ENCODE assay signal across 11 cellular contexts in the genomic region with DNA sequence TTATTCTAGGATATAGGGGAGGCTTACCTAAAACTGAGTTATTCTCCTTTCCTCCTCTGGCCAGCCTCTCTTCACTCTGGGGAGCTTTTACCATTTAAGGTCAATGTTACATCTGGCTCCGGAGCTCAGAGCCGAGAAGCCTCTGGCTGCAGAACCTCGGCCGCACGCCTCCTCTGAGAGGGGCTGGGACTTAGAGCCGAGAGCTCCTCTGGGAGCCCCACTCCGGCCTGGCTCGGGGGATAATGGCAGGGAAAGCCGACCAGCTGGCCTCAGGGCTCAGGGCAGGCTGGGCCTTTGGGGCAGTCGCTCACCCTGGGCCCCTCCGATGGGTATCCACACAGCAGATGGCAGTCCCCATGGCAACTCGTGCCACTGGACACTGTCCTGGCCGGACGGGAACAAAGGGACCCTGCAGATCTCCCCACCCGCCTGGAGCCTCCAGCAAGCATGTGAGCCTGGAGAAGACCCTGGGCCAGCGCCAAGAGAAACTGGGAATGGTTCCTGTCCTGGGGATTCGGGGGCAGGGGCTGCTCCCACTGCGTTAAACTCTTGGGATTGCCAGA. TPM values are rescaled to one million over a fixed set of nuclear protein-coding genes. Genes with fewer than 3 reads are reported as not detected.
A peak's percentile ranks its signal among the peaks of the same experiment; 100 is the strongest.
DNase-seq lines count a peak whose midpoint lies in the region; ATAC-seq and TF ChIP-seq lines count a peak whose summit lies in the region.
"Had no signal": no experiment of that assay in that cellular context is flagged by ENCODE, and none has a peak within 500 bp of the region (broad histone marks: within the 10 kb centered on the region; RNA-seq: fewer than 3 reads in every experiment).

A gene with protein sequence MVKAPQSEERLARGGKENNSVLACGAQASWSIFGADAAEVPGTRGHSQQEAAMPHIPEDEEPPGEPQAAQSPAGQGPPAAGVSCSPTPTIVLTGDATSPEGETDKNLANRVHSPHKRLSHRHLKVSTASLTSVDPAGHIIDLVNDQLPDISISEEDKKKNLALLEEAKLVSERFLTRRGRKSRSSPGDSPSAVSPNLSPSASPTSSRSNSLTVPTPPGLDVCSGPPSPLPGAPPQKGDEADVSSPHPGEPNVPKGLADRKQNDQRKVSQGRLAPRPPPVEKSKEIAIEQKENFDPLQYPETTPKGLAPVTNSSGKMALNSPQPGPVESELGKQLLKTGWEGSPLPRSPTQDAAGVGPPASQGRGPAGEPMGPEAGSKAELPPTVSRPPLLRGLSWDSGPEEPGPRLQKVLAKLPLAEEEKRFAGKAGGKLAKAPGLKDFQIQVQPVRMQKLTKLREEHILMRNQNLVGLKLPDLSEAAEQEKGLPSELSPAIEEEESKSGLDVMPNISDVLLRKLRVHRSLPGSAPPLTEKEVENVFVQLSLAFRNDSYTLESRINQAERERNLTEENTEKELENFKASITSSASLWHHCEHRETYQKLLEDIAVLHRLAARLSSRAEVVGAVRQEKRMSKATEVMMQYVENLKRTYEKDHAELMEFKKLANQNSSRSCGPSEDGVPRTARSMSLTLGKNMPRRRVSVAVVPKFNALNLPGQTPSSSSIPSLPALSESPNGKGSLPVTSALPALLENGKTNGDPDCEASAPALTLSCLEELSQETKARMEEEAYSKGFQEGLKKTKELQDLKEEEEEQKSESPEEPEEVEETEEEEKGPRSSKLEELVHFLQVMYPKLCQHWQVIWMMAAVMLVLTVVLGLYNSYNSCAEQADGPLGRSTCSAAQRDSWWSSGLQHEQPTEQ (minus strand): TSS at position 247 of the 563 bp plus-strand sequence. CDS start 153 bp downstream, at position 94.

- no peak for TF ChIP-seq CTCF in AG04449 (IDR thresholded peaks at IDR 0.05; ENCODE audit: insufficient read depth, low read length, missing control alignments)
- no peak for TF ChIP-seq CTCF in WI38 (IDR thresholded peaks at IDR 0.05; ENCODE audit: low read depth, low read length)

- no peaks in the 10 kb centered on the region for H3K79me1 ChIP-seq in neuronal stem cell (ENCODE audit: low read depth, low read length)

- no peak for ATAC-seq in GM21737 (IDR thresholded peaks at IDR 0.05; ENCODE audit: unreplicated experiment)
- ATAC-seq in GM19463 (IDR thresholded peaks at IDR 0.05; ENCODE audit: unreplicated experiment), result no peak

- no peak within 1 kb of the TSS for H3K27ac ChIP-seq in neuronal stem cell (replicated peaks; ENCODE audit: low read length)
- H3K27ac ChIP-seq: VCaP had no signal

- no peaks in the 10 kb centered on the region for H3K4me1 ChIP-seq in neuronal stem cell (ENCODE audit: control insufficient read depth in 2 of 2, insufficient read depth in 1 of 2, low read depth in 1 of 2, low read length in 2 of 2)

- DNase-seq in AG04449 (ENCODE audit: low read depth, low spot score), result peak; percentile 38
- DNase-seq in globus pallidus (ENCODE audit: low spot score), result peak; percentile 29
- no peak for DNase-seq in neuronal stem cell (ENCODE audit: low spot score)
- no peak for DNase-seq in activated gamma-delta T cell (lab: John Stamatoyannopoulos, UW)
- DNase-seq in effector CD8-positive, alpha-beta T cell (lab: John Stamatoyannopoulos, UW), result no peak
- DNase-seq: AML-193, NCI-H510A treated with DMSO at 0.1 percent for 48 hours had no signal

- H3K23ac ChIP-seq in neuronal stem cell (ENCODE audit: low read depth, low read length, poor library complexity), result no peak within 1 kb of the TSS

- H2BK12ac ChIP-seq in neuronal stem cell (ENCODE audit: low read length), result no peak within 1 kb of the TSS

- H2BK15ac ChIP-seq in neuronal stem cell (ENCODE audit: low read length), result no peak within 1 kb of the TSS

- no peak within 1 kb of the TSS for H3K4me2 ChIP-seq in neuronal stem cell (ENCODE audit: insufficient read depth, low read length, poor library complexity, severe bottlenecking)

- POLR2A ChIA-PET in AG04449 (lab: Yijun Ruan, JAX), result interaction anchor here (0.9 to 1.4 kb wide), 6 partner anchors 11 to 166 kb away, joined by 3 to 6 read pairs (median 3); no protein-coding TSS in a partner anchor

- no peak within 1 kb of the TSS for H4K91ac ChIP-seq in neuronal stem cell (ENCODE audit: low read depth, low read length, poor library complexity)

- CTCF ChIA-PET in AG04449 (lab: Yijun Ruan, JAX), result interaction anchor here (0.9 to 1.8 kb wide), 14 partner anchors 10 to 327 kb away, joined by 3 to 7 read pairs (median 4); a partner anchor contains a TSS

- no peaks in the 10 kb centered on the region for H3K27me3 ChIP-seq in neuronal stem cell (ENCODE audit: control insufficient read depth in 3 of 3, insufficient read depth in 3 of 3, low read depth in 1 of 3, low read length in 3 of 3)

- no peak within 1 kb of the TSS for H4K8ac ChIP-seq in neuronal stem cell (ENCODE audit: low read depth, low read length)

- peak within 1 kb of the TSS; percentile 66 for H3K4me3 ChIP-seq in AG04449 (ENCODE audit: low read depth, low read length)
- H3K4me3 ChIP-seq in WI38 (ENCODE audit: low read depth, low read length), result peak within 1 kb of the TSS; percentile 67
- H3K4me3 ChIP-seq in neuronal stem cell (ENCODE audit: low read length in 2 of 2), result no peak within 1 kb of the TSS

- no peak within 1 kb of the TSS for H3K18ac ChIP-seq in neuronal stem cell (ENCODE audit: low read length)

- H2AK5ac ChIP-seq in neuronal stem cell (ENCODE audit: low read depth, low read length), result peak within 1 kb of the TSS; percentile 16

- no CpG with 5 or more reads among the region's 18 CpGs for WGBS in neuronal stem cell (ENCODE audit: extremely low coverage in 2 of 2, insufficient read length in 2 of 2, insufficient replicate concordance in 1 of 2), 2 donors

- no peaks in the 10 kb centered on the region for H3K36me3 ChIP-seq in neuronal stem cell (replicated peaks in 1 of 2; ENCODE audit: control insufficient read depth in 2 of 2, insufficient read depth in 2 of 2, low read length in 2 of 2)

- peak within 1 kb of the TSS; percentile 58 for H2AFZ ChIP-seq in neuronal stem cell (ENCODE audit: low read length)

- H3K4ac ChIP-seq in neuronal stem cell (ENCODE audit: low read length), result no peak within 1 kb of the TSS

- H2BK5ac ChIP-seq in neuronal stem cell (ENCODE audit: low read length), result peak within 1 kb of the TSS; percentile 46

- no peak within 1 kb of the TSS for H3K14ac ChIP-seq in neuronal stem cell (ENCODE audit: low read length)

- H3K9me3 ChIP-seq in neuronal stem cell (replicated peaks in 1 of 2; ENCODE audit: control insufficient read depth in 2 of 2, insufficient read depth in 1 of 2, low read depth in 1 of 2, low read length in 2 of 2), result no peaks in the 10 kb centered on the region

- H2BK120ac ChIP-seq in neuronal stem cell (ENCODE audit: low read depth, low read length), result no peak within 1 kb of the TSS

- H3K9ac ChIP-seq in neuronal stem cell (ENCODE audit: low read depth, low read length, poor library complexity), result no peak within 1 kb of the TSS

RNA-seq across cellular contexts. Expression of the gene that starts here (rescaled TPM):
- polyA plus RNA-seq in neuronal stem cell (2013, experiment 1 of 2), result 3.1 TPM
- 3.1 TPM for polyA plus RNA-seq in neuronal stem cell (2013, experiment 2 of 2)

Comparison
In these comparisons a context has a peak if more than half of its experiments do, and no peak if none do; other contexts are left out.
1. DNase-seq: peak in AG04449 (single experiment) and globus pallidus (single experiment); none in neuronal stem cell (single experiment), activated gamma-delta T cell (single experiment) and effector CD8-positive, alpha-beta T cell (single experiment).
2. H3K4me3 ChIP-seq: peak in AG04449 (single experiment) and WI38 (single experiment); none in neuronal stem cell (0 of 2).